In the genomic region with DNA sequence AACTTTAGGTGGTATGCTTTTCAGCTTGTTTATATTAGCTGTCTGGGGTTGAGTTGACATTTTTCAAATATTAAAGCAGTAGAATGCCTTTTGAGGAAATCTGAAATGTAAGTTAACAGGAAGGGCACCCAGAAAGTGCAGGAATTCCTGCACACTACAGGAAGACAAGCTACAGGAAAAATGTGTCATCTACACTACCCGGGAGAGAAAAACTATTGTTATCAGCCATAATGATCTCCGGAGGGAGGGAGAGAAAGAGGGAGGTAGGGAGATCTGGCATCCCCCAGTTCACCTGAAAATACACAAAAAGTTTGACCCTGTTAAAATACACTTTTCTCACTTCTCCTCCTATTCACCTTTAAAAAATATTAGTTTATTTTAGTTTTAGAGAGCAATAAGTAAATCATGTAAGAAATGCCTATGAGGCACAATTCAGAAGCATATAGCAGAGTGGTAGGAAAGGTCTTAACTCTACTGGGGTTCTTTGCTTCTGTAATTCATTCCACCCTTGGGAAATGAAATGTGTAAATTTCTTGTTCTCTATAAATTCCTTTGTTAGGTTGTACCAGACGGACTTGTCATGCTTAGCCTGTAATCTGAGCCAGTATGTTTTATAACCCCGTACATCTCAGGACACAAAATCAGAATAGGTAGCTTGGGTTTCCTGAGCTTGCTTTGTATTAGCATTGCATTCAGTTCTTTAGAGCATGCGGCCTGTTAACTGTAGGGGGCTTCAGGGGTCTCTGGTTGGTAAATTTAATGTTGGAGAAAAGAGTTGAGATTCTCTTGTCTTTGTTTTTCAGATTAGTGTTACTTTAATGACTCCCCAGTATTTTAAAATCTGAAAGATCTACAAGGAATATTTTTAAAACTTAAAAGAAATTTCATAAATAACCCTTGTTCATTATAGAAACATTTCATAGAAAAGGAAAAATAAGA, we compare ENCODE assay signal across 1 cellular context.
TF ChIP-seq lines count a peak whose summit lies in the region.

No MANE protein-coding gene starts in this region.

TF ChIP-seq in GM12878, 131 proteins besides CTCF, POLR2A, EP300 and RAD21:
- no peak for TF ChIP-seq SREBF2 (IDR thresholded peaks at IDR 0.05; ENCODE audit: low read length)
- no peak for TF ChIP-seq HCFC1 (IDR thresholded peaks at IDR 0.05; ENCODE audit: low read length)
- TF ChIP-seq SP1 (IDR thresholded peaks at IDR 0.05; ENCODE audit: low read depth, low read length): no peak
- TF ChIP-seq TARDBP (IDR thresholded peaks at IDR 0.05; ENCODE audit: borderline replicate concordance): no peak
- TF ChIP-seq HDAC2 (IDR thresholded peaks at IDR 0.05): no peak
- TF ChIP-seq, protein P1, sequence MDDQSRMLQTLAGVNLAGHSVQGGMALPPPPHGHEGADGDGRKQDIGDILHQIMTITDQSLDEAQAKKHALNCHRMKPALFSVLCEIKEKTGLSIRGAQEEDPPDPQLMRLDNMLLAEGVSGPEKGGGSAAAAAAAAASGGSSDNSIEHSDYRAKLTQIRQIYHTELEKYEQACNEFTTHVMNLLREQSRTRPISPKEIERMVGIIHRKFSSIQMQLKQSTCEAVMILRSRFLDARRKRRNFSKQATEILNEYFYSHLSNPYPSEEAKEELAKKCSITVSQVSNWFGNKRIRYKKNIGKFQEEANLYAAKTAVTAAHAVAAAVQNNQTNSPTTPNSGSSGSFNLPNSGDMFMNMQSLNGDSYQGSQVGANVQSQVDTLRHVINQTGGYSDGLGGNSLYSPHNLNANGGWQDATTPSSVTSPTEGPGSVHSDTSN (IDR thresholded peaks at IDR 0.05; ENCODE audit: insufficient replicate concordance, low read depth, low read length): no peak
- no peak for TF ChIP-seq SUPT20H (IDR thresholded peaks at IDR 0.05; ENCODE audit: borderline replicate concordance, control insufficient read depth, low read depth, low read length)
- TF ChIP-seq PML (IDR thresholded peaks at IDR 0.05; ENCODE audit: low read length): no peak
- TF ChIP-seq BMI1 (IDR thresholded peaks at IDR 0.05; ENCODE audit: borderline replicate concordance): no peak
